In the genomic region with DNA sequence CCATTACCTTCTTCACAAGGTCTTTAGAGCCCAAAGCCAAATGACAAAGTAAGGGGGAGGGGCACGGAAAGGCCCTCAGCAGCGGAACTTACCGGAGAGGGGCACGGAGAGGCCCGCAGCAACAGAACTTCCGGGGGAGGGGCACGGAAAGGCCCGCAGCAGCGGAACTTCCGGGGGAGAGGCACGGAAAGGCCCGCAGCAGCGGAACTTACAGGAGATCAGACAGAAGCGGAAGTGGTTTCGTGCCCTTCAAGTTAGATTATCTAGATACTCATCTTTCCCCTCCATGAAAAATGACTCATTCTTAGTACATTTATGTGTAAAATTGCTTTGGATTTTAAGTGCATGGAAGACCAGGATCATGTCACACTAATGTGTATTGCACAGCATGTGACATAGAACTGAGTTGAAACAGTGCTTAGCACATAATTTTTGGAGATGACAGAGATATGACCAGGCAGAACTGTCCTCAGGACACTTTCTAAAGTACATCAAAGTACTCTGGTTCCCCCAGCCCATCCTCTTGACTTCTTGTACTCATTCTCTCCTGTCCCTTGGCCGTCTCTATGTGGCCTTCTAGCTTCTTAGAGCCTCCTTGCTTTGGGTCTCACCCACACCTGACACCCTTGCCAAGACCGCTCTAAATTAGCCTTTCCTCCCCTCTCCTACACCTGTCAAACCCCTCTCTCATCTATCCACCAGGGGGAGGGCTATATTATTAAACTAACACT, we compare ENCODE assay signal across 9 cellular contexts. TPM values are rescaled to one million over a fixed set of nuclear protein-coding genes. Genes with fewer than 3 reads are reported as not detected.
DNase-seq lines count a peak whose midpoint lies in the region; ATAC-seq and TF ChIP-seq lines count a peak whose summit lies in the region.
"Had no signal": no experiment of that assay in that cellular context is flagged by ENCODE, and none has a peak within 500 bp of the region (broad histone marks: within the 10 kb centered on the region; RNA-seq: fewer than 3 reads in every experiment).

No MANE protein-coding gene starts in this region.

- DNase-seq in DMS 273 (lab: John Stamatoyannopoulos, UW; ENCODE audit: unreplicated experiment) (peak; percentile 69), DMS 273 treated with DMSO at 0.1 percent for 48 hours (lab: John Stamatoyannopoulos, UW) (no peak), Panc1 (ENCODE audit: low read depth, low spot score) (no peak), activated T-helper 1 cell treated with Interleukin-2 at 50 U/mL for 16 hours (ENCODE audit: low read depth) (peak; percentile 62), left lobe of liver (ENCODE audit: low spot score) (no peak), anterior cingulate cortex (lab: John Stamatoyannopoulos, UW) (no peak)

- no peaks in the 10 kb centered on the region for H3K27me3 ChIP-seq in Panc1 (ENCODE audit: control insufficient read depth, insufficient read depth, low read length)

- CTCF ChIA-PET in Panc1 (lab: Charles Lee), result no interaction called here

- peaks cover 15% of the 10 kb centered on the region for H3K9me3 Mint-ChIP-seq in stimulated activated memory B cell treated with anti-CD40 and anti-IgM and Interleukin-4, amounts not matched to agents 10 μg/mL and 1 μg/mL and 100 μg/mL, for 72 hours

- intact Hi-C loops in Panc1 (cut with micrococcal nuclease; ENCODE audit: unreplicated experiment), result no loop called here

- H3K36me3 ChIP-seq in Panc1 (ENCODE audit: control insufficient read depth, insufficient read depth, low read length), result no peaks in the 10 kb centered on the region

- H3K9me3 ChIP-seq in Panc1 (ENCODE audit: control insufficient read depth, insufficient read depth, low read depth, low read length), result no peaks in the 10 kb centered on the region

- peaks cover 23% of the 10 kb centered on the region for H3K4me1 Mint-ChIP-seq in stimulated activated memory B cell treated with anti-CD40 and anti-IgM and Interleukin-4, amounts not matched to agents 10 μg/mL and 1 μg/mL and 100 μg/mL, for 72 hours

- POLR2A ChIA-PET in Panc1 (lab: Charles Lee), result no interaction called here

- H3K4me3 ChIP-seq in Panc1 (ENCODE audit: low read depth in 2 of 2, low read length in 2 of 2), result no peak overlapping the region; a peak in 1 of 4 replicates

- peaks cover 30% of the 10 kb centered on the region for H3K27me3 Mint-ChIP-seq in stimulated activated memory B cell treated with anti-CD40 and anti-IgM and Interleukin-4, amounts not matched to agents 10 μg/mL and 1 μg/mL and 100 μg/mL, for 72 hours

- no TSS peak for BruUV-seq in Panc1 (replicated peaks; lab: Mats Ljungman, UMichigan)

- H3K4me1 ChIP-seq in Panc1 (ENCODE audit: control insufficient read depth, insufficient read depth, low read length), result no peaks in the 10 kb centered on the region

- peak overlapping the region; percentile 78 for H3K4me3 Mint-ChIP-seq in stimulated activated memory B cell treated with anti-CD40 and anti-IgM and Interleukin-4, amounts not matched to agents 10 μg/mL and 1 μg/mL and 100 μg/mL, for 72 hours

- ATAC-seq in HG02970 (IDR thresholded peaks at IDR 0.05; ENCODE audit: low FRiP score, unreplicated experiment) (peak; percentile 77), Panc1 (peak; percentile 81), left lobe of liver (peak; percentile 71)
- ATAC-seq in stimulated activated memory B cell treated with anti-CD40 and anti-IgM and Interleukin-4, amounts not matched to agents 10 μg/mL and 1 μg/mL and 100 μg/mL, for 72 hours, result peak; percentile 89

- no peak for TF ChIP-seq CTCF in Panc1 (IDR thresholded peaks at IDR 0.05)

- peaks cover 6% of the 10 kb centered on the region for H3K36me3 Mint-ChIP-seq in stimulated activated memory B cell treated with anti-CD40 and anti-IgM and Interleukin-4, amounts not matched to agents 10 μg/mL and 1 μg/mL and 100 μg/mL, for 72 hours

- no peak overlapping the region for H3K27ac ChIP-seq in Panc1 (ENCODE audit: low read length)
- H3K27ac ChIP-seq: 22Rv1 had no signal

- in situ Hi-C loops in Panc1 (cut with HindIII; ENCODE audit: low pct_unique_long_range_greater_than_20kb, low sequenced_read_pairs), result no loop called here

- peak overlapping the region; percentile 86 for H3K27ac Mint-ChIP-seq in stimulated activated memory B cell treated with anti-CD40 and anti-IgM and Interleukin-4, amounts not matched to agents 10 μg/mL and 1 μg/mL and 100 μg/mL, for 72 hours

RNA-seq across cellular contexts. Expression of a gene that starts 25.7 kb away (rescaled TPM):
- total RNA-seq in Panc1 (2021; ENCODE audit: unreplicated experiment), result not detected
- not detected for polyA plus RNA-seq in Panc1 (2012; ENCODE audit: insufficient read length)
- total RNA-seq in left lobe of liver, result not detected

RNA-seq across cellular contexts. Expression of a gene that starts 46.4 kb away (rescaled TPM):
- total RNA-seq in Panc1 (2021; ENCODE audit: unreplicated experiment), result 20.6 TPM
- 17.2 TPM for polyA plus RNA-seq in Panc1 (2012; ENCODE audit: insufficient read length)
- total RNA-seq in left lobe of liver, result 9.9 TPM

Comparison
In these comparisons a context has a peak if more than half of its experiments do, and no peak if none do; other contexts are left out.
1. DNase-seq: peak in DMS 273 (single experiment) and activated T-helper 1 cell treated with Interleukin-2 at 50 U/mL for 16 hours (single experiment); none in DMS 273 treated with DMSO at 0.1 percent for 48 hours (single experiment), Panc1 (single experiment), left lobe of liver (single experiment) and anterior cingulate cortex (0 of 58).
2. Peak in every context shown above with its lines, with median percentiles within 50 percentile points of each other: ATAC-seq.